28 cellular contexts compared by ENCODE assay signal in genomic region chr7:114153700-114154099, GRCh38.
"Had no signal": no experiment of that assay in that cellular context is flagged by ENCODE, and none has a peak within 500 bp of the region (broad histone marks: within the 10 kb centered on the region; RNA-seq: fewer than 3 reads in every experiment).

No MANE protein-coding gene starts in this region.

- H3K27ac ChIP-seq: ascending aorta, breast epithelium, cardiac muscle cell, colonic mucosa, esophagus muscularis mucosa, gastroesophageal sphincter, heart right ventricle had no signal

- H3K27me3 Mint-ChIP-seq: activated CD4-positive, alpha-beta memory T cell treated with anti-CD3 and anti-CD28 coated beads, Interleukin-2, amount 10 ng/mL, durations not matched to agents 7 days and 5 days; activated CD4-positive, alpha-beta T cell treated with anti-CD3 and anti-CD28 coated beads, Interleukin-2, amount 10 ng/mL, durations not matched to agents 7 days and 5 days; activated naive CD8-positive, alpha-beta T cell treated with anti-CD3 and anti-CD28 coated beads, Interleukin-2, amount 10 ng/mL, durations not matched to agents 7 days and 5 days; activated T-cell treated with anti-CD3 and anti-CD28 coated beads, Interleukin-2, amount 50 U/mL, for 24 hours had no signal

- ATAC-seq: activated naive CD4-positive, alpha-beta T cell treated with anti-CD3 and anti-CD28 coated beads, Interleukin-2, amount 50 U/mL, for 72 hours; activated T-cell treated with anti-CD3 and anti-CD28 coated beads, Interleukin-2, amount 50 U/mL, for 72 hours; gastroesophageal sphincter; heart right ventricle had no signal

- H3K9me3 Mint-ChIP-seq: activated CD4-positive, alpha-beta memory T cell treated with anti-CD3 and anti-CD28 coated beads, Interleukin-2, amount 10 ng/mL, durations not matched to agents 7 days and 5 days; activated CD4-positive, alpha-beta T cell treated with anti-CD3 and anti-CD28 coated beads, Interleukin-2, amount 10 ng/mL, durations not matched to agents 7 days and 5 days; activated naive CD4-positive, alpha-beta T cell treated with anti-CD3 and anti-CD28 coated beads, Interleukin-2, amount 10 ng/mL, durations not matched to agents 7 days and 5 days; activated naive CD8-positive, alpha-beta T cell treated with anti-CD3 and anti-CD28 coated beads, Interleukin-2, amount 10 ng/mL, durations not matched to agents 7 days and 5 days; activated T-cell treated with anti-CD3 and anti-CD28 coated beads, Interleukin-2, amount 50 U/mL, for 24 hours; activated T-cell treated with anti-CD3 and anti-CD28 coated beads, Interleukin-2, amount 50 U/mL, for 72 hours; brain had no signal

- H3K9me3 ChIP-seq: ascending aorta, breast epithelium, colonic mucosa, esophagus muscularis mucosa, gastroesophageal sphincter, heart right ventricle had no signal

- H3K4me3 ChIP-seq: ascending aorta, breast epithelium, cardiac muscle cell, colonic mucosa, esophagus muscularis mucosa, gastroesophageal sphincter, heart right ventricle had no signal

- H3K4me1 ChIP-seq: ascending aorta, breast epithelium, colonic mucosa, heart right ventricle had no signal

- DNase-seq: activated CD4-positive, alpha-beta memory T cell treated with anti-CD3 and anti-CD28 coated beads, Interleukin-2, amount 10 ng/mL, durations not matched to agents 7 days and 5 days; activated CD4-positive, alpha-beta T cell treated with anti-CD3 and anti-CD28 coated beads for 1 hour; activated CD4-positive, alpha-beta T cell treated with anti-CD3 and anti-CD28 coated beads for 4 hours; activated CD4-positive, alpha-beta T cell treated with anti-CD3 and anti-CD28 coated beads, Interleukin-2, amount 10 ng/mL, durations not matched to agents 7 days and 5 days; activated CD4-positive, alpha-beta T cell treated with anti-CD3 and anti-CD28 coated beads, Interleukin-2, amount 50 U/mL, for 4 hours; activated CD8-positive, alpha-beta memory T cell treated with anti-CD3 and anti-CD28 coated beads, Interleukin-2, amount 50 U/mL, for 48 hours; activated gamma-delta T cell; activated naive CD4-positive, alpha-beta T cell; activated naive CD4-positive, alpha-beta T cell treated with anti-CD3 and anti-CD28 coated beads, Interleukin-2, amount 10 ng/mL, durations not matched to agents 7 days and 5 days; activated naive CD8-positive, alpha-beta T cell treated with anti-CD3 and anti-CD28 coated beads, Interleukin-2, amount 10 ng/mL, durations not matched to agents 7 days and 5 days; activated T-cell treated with anti-CD3 and anti-CD28 coated beads for 4 hours; activated T-cell treated with anti-CD3 and anti-CD28 coated beads, Interleukin-2, amount 50 U/mL, for 24 hours; activated T-cell treated with anti-CD3 and anti-CD28 coated beads, Interleukin-2, amount 50 U/mL, for 72 hours; central memory CD4-positive, alpha-beta T cell; cerebellar nuclear complex; colonic mucosa; effector CD8-positive, alpha-beta T cell; erythroblast; foreskin melanocyte; heart right ventricle; T-helper 2 cell had no signal

- H3K4me3 Mint-ChIP-seq: activated CD4-positive, alpha-beta memory T cell treated with anti-CD3 and anti-CD28 coated beads, Interleukin-2, amount 10 ng/mL, durations not matched to agents 7 days and 5 days; activated CD4-positive, alpha-beta T cell treated with anti-CD3 and anti-CD28 coated beads, Interleukin-2, amount 10 ng/mL, durations not matched to agents 7 days and 5 days; activated naive CD4-positive, alpha-beta T cell treated with anti-CD3 and anti-CD28 coated beads, Interleukin-2, amount 10 ng/mL, durations not matched to agents 7 days and 5 days; activated naive CD8-positive, alpha-beta T cell treated with anti-CD3 and anti-CD28 coated beads, Interleukin-2, amount 10 ng/mL, durations not matched to agents 7 days and 5 days; activated T-cell treated with anti-CD3 and anti-CD28 coated beads, Interleukin-2, amount 50 U/mL, for 24 hours; activated T-cell treated with anti-CD3 and anti-CD28 coated beads, Interleukin-2, amount 50 U/mL, for 72 hours; brain had no signal

- H3K4me1 Mint-ChIP-seq: activated CD4-positive, alpha-beta memory T cell treated with anti-CD3 and anti-CD28 coated beads, Interleukin-2, amount 10 ng/mL, durations not matched to agents 7 days and 5 days; activated CD4-positive, alpha-beta T cell treated with anti-CD3 and anti-CD28 coated beads, Interleukin-2, amount 10 ng/mL, durations not matched to agents 7 days and 5 days; activated naive CD4-positive, alpha-beta T cell treated with anti-CD3 and anti-CD28 coated beads, Interleukin-2, amount 10 ng/mL, durations not matched to agents 7 days and 5 days; activated naive CD8-positive, alpha-beta T cell treated with anti-CD3 and anti-CD28 coated beads, Interleukin-2, amount 10 ng/mL, durations not matched to agents 7 days and 5 days had no signal

- H3K27ac Mint-ChIP-seq: activated CD4-positive, alpha-beta memory T cell treated with anti-CD3 and anti-CD28 coated beads, Interleukin-2, amount 10 ng/mL, durations not matched to agents 7 days and 5 days; activated CD4-positive, alpha-beta T cell treated with anti-CD3 and anti-CD28 coated beads, Interleukin-2, amount 10 ng/mL, durations not matched to agents 7 days and 5 days; activated naive CD4-positive, alpha-beta T cell treated with anti-CD3 and anti-CD28 coated beads, Interleukin-2, amount 10 ng/mL, durations not matched to agents 7 days and 5 days; activated naive CD4-positive, alpha-beta T cell treated with anti-CD3 and anti-CD28 coated beads, Interleukin-2, amount 50 U/mL, for 72 hours; activated naive CD8-positive, alpha-beta T cell treated with anti-CD3 and anti-CD28 coated beads, Interleukin-2, amount 10 ng/mL, durations not matched to agents 7 days and 5 days; activated T-cell treated with anti-CD3 and anti-CD28 coated beads, Interleukin-2, amount 50 U/mL, for 24 hours; activated T-cell treated with anti-CD3 and anti-CD28 coated beads, Interleukin-2, amount 50 U/mL, for 72 hours; brain had no signal

- H3K36me3 Mint-ChIP-seq: activated naive CD4-positive, alpha-beta T cell treated with anti-CD3 and anti-CD28 coated beads, Interleukin-2, amount 10 ng/mL, durations not matched to agents 7 days and 5 days; activated naive CD4-positive, alpha-beta T cell treated with anti-CD3 and anti-CD28 coated beads, Interleukin-2, amount 50 U/mL, for 72 hours; activated naive CD8-positive, alpha-beta T cell treated with anti-CD3 and anti-CD28 coated beads, Interleukin-2, amount 10 ng/mL, durations not matched to agents 7 days and 5 days; brain had no signal

- H3K36me3 ChIP-seq: ascending aorta, breast epithelium, cardiac muscle cell, colonic mucosa, esophagus muscularis mucosa, gastroesophageal sphincter, heart right ventricle had no signal

- H3K27me3 ChIP-seq: ascending aorta, breast epithelium, cardiac muscle cell, colonic mucosa, esophagus muscularis mucosa, gastroesophageal sphincter, heart right ventricle had no signal
